ENCODE assay signal across 12 cellular contexts in genomic region chr3:172982731-172983364, GRCh38.
DNase-seq lines count a peak whose midpoint lies in the region; ATAC-seq and TF ChIP-seq lines count a peak whose summit lies in the region.
"Had no signal": no experiment of that assay in that cellular context is flagged by ENCODE, and none has a peak within 500 bp of the region (broad histone marks: within the 10 kb centered on the region; RNA-seq: fewer than 3 reads in every experiment).

No MANE protein-coding gene starts in this region.

- no peaks in the 10 kb centered on the region for H4K20me1 ChIP-seq in mammary epithelial cell (ENCODE audit: insufficient read depth, low read length)
- H4K20me1 ChIP-seq in OCI-LY7 (ENCODE audit: insufficient read depth, low read length), result no peaks in the 10 kb centered on the region

- no peaks in the 10 kb centered on the region for H3K27me3 ChIP-seq in mammary epithelial cell (ENCODE audit: insufficient read depth, low read length)
- no peaks in the 10 kb centered on the region for H3K27me3 ChIP-seq in ascending aorta
- H3K27me3 ChIP-seq: pancreas had no signal

- WGBS in mammary epithelial cell (ENCODE audit: low coverage, missing lambda C conversion rate), result 33% methylated on average over 3 of the region's 3 CpGs

- no peaks in the 10 kb centered on the region for H3K36me3 ChIP-seq in mammary epithelial cell (ENCODE audit: insufficient read depth, low read length)
- H3K36me3 ChIP-seq in OCI-LY7 (ENCODE audit: insufficient read depth, low read length), result no peaks in the 10 kb centered on the region
- no peaks in the 10 kb centered on the region for H3K36me3 ChIP-seq in ascending aorta
- H3K36me3 ChIP-seq: pancreas had no signal

- intact Hi-C loops in mammary epithelial cell (cut with micrococcal nuclease), result no loop called here
- intact Hi-C loops in OCI-LY7 (cut with micrococcal nuclease; ENCODE audit: unreplicated experiment), result no loop called here
- intact Hi-C loops in ascending aorta (cut with DNase I), result no loop called here

- H3K9me3 ChIP-seq in mammary epithelial cell (replicated peaks; ENCODE audit: insufficient read depth, low read length) (no peaks in the 10 kb centered on the region), OCI-LY7 (ENCODE audit: low read length) (no peaks in the 10 kb centered on the region), ascending aorta (no peaks in the 10 kb centered on the region)
- H3K9me3 ChIP-seq: pancreas had no signal

- in situ Hi-C loops in T47D (cut with HindIII; ENCODE audit: low pct_unique_long_range_greater_than_20kb, low sequenced_read_pairs) (no loop called here), mammary epithelial cell (cut with MboI; ENCODE audit: low sequenced_read_pairs in 2 of 2) (no loop called here)

- H3K79me2 ChIP-seq in mammary epithelial cell (ENCODE audit: insufficient read depth, low read length), result no peaks in the 10 kb centered on the region
- H3K79me2 ChIP-seq in OCI-LY7 (ENCODE audit: insufficient read depth, low read depth, low read length), result no peaks in the 10 kb centered on the region

- DNase-seq in T47D (ENCODE audit: low read depth in 1 of 2, low spot score in 1 of 2) (peak; percentile 20 to 42), mammary epithelial cell (no peak), OCI-LY7 (ENCODE audit: low spot score) (no peak), fibroblast of peridontal ligament (ENCODE audit: extremely low read depth) (peak; percentile 2), coronary artery (ENCODE audit: low spot score) (no peak), MV-4-11 (lab: John Stamatoyannopoulos, UW) (no peak), ascending aorta (ENCODE audit: low spot score in 2 of 2) (no peak)
- DNase-seq: C1 segment of cervical spinal cord, cortex of kidney, Karpas-422, pancreas had no signal

- H3K9me2 ChIP-seq in OCI-LY7 (ENCODE audit: insufficient read depth, low read length), result no peaks in the 10 kb centered on the region

- H3K27ac ChIP-seq in mammary epithelial cell (ENCODE audit: insufficient read depth, low read depth, low read length), result no peak overlapping the region
- H3K27ac ChIP-seq in OCI-LY7 (ENCODE audit: low read depth, low read length, poor library complexity, severe bottlenecking), result no peak overlapping the region
- no peak overlapping the region for H3K27ac ChIP-seq in coronary artery
- H3K27ac ChIP-seq in ascending aorta, result no peak overlapping the region
- H3K27ac ChIP-seq: pancreas had no signal

- H2AFZ ChIP-seq in mammary epithelial cell (ENCODE audit: low read depth, low read length) (no peak overlapping the region), OCI-LY7 (ENCODE audit: low read length) (no peak overlapping the region)

- ATAC-seq in HG02852 (IDR thresholded peaks at IDR 0.05; ENCODE audit: unreplicated experiment), result no peak

- peak in 1 of 2 donors; percentile 7 for TF ChIP-seq CTCF in mammary epithelial cell (conservative IDR thresholded peaks at IDR 0.05 in 1 of 2, IDR thresholded peaks at IDR 0.05 in 1 of 2; ENCODE audit: extremely low read depth in 1 of 2, insufficient read depth in 1 of 2, low read depth in 1 of 2, low read length in 2 of 2)
- TF ChIP-seq CTCF in OCI-LY7 (conservative IDR thresholded peaks at IDR 0.05; ENCODE audit: low read length), result peak; percentile 43; the same call in 1 of the 2 replicates
- TF ChIP-seq CTCF in coronary artery (IDR thresholded peaks at IDR 0.05), result no peak
- TF ChIP-seq CTCF in ascending aorta (IDR thresholded peaks at IDR 0.05), result no peak

- no peak overlapping the region for H3K4me3 ChIP-seq in mammary epithelial cell (replicated peaks in 1 of 3; ENCODE audit: insufficient read depth in 1 of 3, low read depth in 2 of 3, low read length in 3 of 3)
- H3K4me3 ChIP-seq in OCI-LY7 (ENCODE audit: low read depth, low read length, poor library complexity, severe bottlenecking), result no peak overlapping the region
- no peak overlapping the region for H3K4me3 ChIP-seq in coronary artery
- no peak overlapping the region for H3K4me3 ChIP-seq in ascending aorta
- H3K4me3 ChIP-seq: pancreas had no signal

- dilution Hi-C loops in mammary epithelial cell (cut with HindIII; ENCODE audit: low sequenced_read_pairs), result no loop called here

- BruUV-seq in mammary epithelial cell (replicated peaks; lab: Mats Ljungman, UMichigan) (no TSS peak), OCI-LY7 (replicated peaks; lab: Mats Ljungman, UMichigan) (no TSS peak)

- CTCF ChIA-PET in mammary epithelial cell (lab: Charles Lee; ENCODE audit: low non-redundant PET) (no interaction called here), OCI-LY7 (lab: Charles Lee; ENCODE audit: unreplicated experiment) (no interaction called here)

- no peak overlapping the region for H3K9ac ChIP-seq in mammary epithelial cell (ENCODE audit: insufficient read depth, low read length)

- H3K4me2 ChIP-seq in mammary epithelial cell (ENCODE audit: insufficient read depth, low read depth, low read length) (no peak overlapping the region), OCI-LY7 (ENCODE audit: low read length) (no peak overlapping the region)

- no peaks in the 10 kb centered on the region for H3K4me1 ChIP-seq in mammary epithelial cell (ENCODE audit: insufficient read depth, low read length)
- H3K4me1 ChIP-seq in OCI-LY7 (ENCODE audit: insufficient read depth, low read length, poor library complexity, severe bottlenecking), result no peaks in the 10 kb centered on the region
- H3K4me1 ChIP-seq in ascending aorta, result no peaks in the 10 kb centered on the region
- H3K4me1 ChIP-seq: pancreas had no signal

- POLR2A ChIA-PET in OCI-LY7 (lab: Charles Lee), result no interaction called here

Comparison
In these comparisons a context has a peak if more than half of its experiments do, and no peak if none do; other contexts are left out.
1. DNase-seq: peak in T47D (2 of 2) and fibroblast of peridontal ligament (single experiment); none in mammary epithelial cell (single experiment), OCI-LY7 (single experiment), coronary artery (single experiment), MV-4-11 (single experiment) and ascending aorta (0 of 2).